8 cellular contexts compared by ENCODE assay signal in genomic region chr12:6376079-6376941, GRCh38. TPM values are rescaled to one million over a fixed set of nuclear protein-coding genes. Genes with fewer than 3 reads are reported as not detected.
DNase-seq lines count a peak whose midpoint lies in the region; ATAC-seq and TF ChIP-seq lines count a peak whose summit lies in the region.

No MANE protein-coding gene starts in this region.

- peak in 1 of 2 donors; percentile 94 for TF ChIP-seq POLR2A in thyroid gland (IDR thresholded peaks at IDR 0.05)

- ATAC-seq in left colon, result peak; percentile 42
- no peak for ATAC-seq in GM18870 (IDR thresholded peaks at IDR 0.05; ENCODE audit: unreplicated experiment)

- intact Hi-C loops in Caco-2 (cut with micrococcal nuclease; ENCODE audit: unreplicated experiment) (loop anchor here (1.0 to 10.0 kb wide), 5 partner anchors 8 to 302 kb away; partner anchors contain the start of genes LTBR and PLEKHG6), MCF 10A (cut with micrococcal nuclease) (loop anchor here (2.0 kb wide), 1 partner anchor 54 kb away; no protein-coding TSS in a partner anchor), left colon (cut with DNase I, micrococcal nuclease) (no loop called here), thyroid gland (cut with DNase I) (no loop called here)

- H3K27ac ChIP-seq in thyroid gland, result peak overlapping the region; percentile 97 to 99 (median 97)

- H3K4me3 ChIP-seq in Caco-2 (ENCODE audit: low read depth, low read length), result no peak overlapping the region
- H3K4me3 ChIP-seq in thyroid gland (replicated peaks in 1 of 3), result peak overlapping the region in 1 of 3 donors; percentile 10

- no peaks in the 10 kb centered on the region for H3K27me3 Mint-ChIP-seq in Caco-2 (ENCODE audit: insufficient read depth, unreplicated experiment)
- H3K27me3 Mint-ChIP-seq in MCF 10A (ENCODE audit: insufficient read depth, unreplicated experiment), result no peaks in the 10 kb centered on the region

- H3K4me1 ChIP-seq in Caco-2 (peaks cover 68% of the 10 kb centered on the region), thyroid gland (peaks cover 48 to 80% of the 10 kb centered on the region in 2 donors)

- no peaks in the 10 kb centered on the region for H3K9me3 ChIP-seq in Caco-2
- no peaks in the 10 kb centered on the region for H3K9me3 ChIP-seq in thyroid gland

- TF ChIP-seq CTCF in Caco-2 (IDR thresholded peaks at IDR 0.05; ENCODE audit: insufficient read depth in 1 of 2, low read depth in 1 of 2, low read length in 1 of 2, severe bottlenecking in 1 of 2, unreplicated experiment in 1 of 2) (peak; percentile 69 to 71), MCF 10A (IDR thresholded peaks at IDR 0.05; ENCODE audit: unreplicated experiment) (no peak), thyroid gland (IDR thresholded peaks at IDR 0.05) (peak in 4 of 6 experiments; percentile 22 to 45 (median 30))

- H3K36me3 Mint-ChIP-seq in Caco-2 (ENCODE audit: insufficient read depth, unreplicated experiment) (peaks cover 14% of the 10 kb centered on the region), MCF 10A (ENCODE audit: insufficient read depth, unreplicated experiment) (peaks cover 27% of the 10 kb centered on the region)

- H3K36me3 ChIP-seq in Caco-2 (ENCODE audit: control insufficient read depth, insufficient read depth, low read length), result no peaks in the 10 kb centered on the region
- no peaks in the 10 kb centered on the region for H3K36me3 ChIP-seq in thyroid gland

- POLR2A ChIA-PET in Caco-2 (lab: Charles Lee) (interaction anchor here (0.6 to 2.0 kb wide), 3 partner anchors 34 to 1393 kb away, joined by 3 to 9 read pairs (median 3); partner anchors contain the start of gene TNFRSF1A), MCF 10A (lab: Yijun Ruan, JAX) (interaction anchor here (0.8 to 16.5 kb wide), 21 partner anchors 7 to 283 kb away, joined by 3 to 739 read pairs (median 6); partner anchors contain the start of genes GAPDH, LTBR, MRPL51 and TNFRSF1A)

- H3K27me3 ChIP-seq in Caco-2 (replicated peaks; ENCODE audit: control insufficient read depth, insufficient read depth, low read length) (no peaks in the 10 kb centered on the region), thyroid gland (no peaks in the 10 kb centered on the region)

- WGBS in thyroid gland, 2 donors, result 22 to 30% methylated on average over 20 of the region's 20 CpGs

- in situ Hi-C loops in KBM-7 (cut with MboI; ENCODE audit: low pct_unique_long_range_greater_than_20kb, low sequenced_read_pairs), result no loop called here

- DNase-seq in Caco-2, result peak; percentile 88 to 89
- DNase-seq in KBM-7, result peak; percentile 72
- peak; percentile 97 for DNase-seq in MCF 10A (ENCODE audit: unreplicated experiment)
- peak; percentile 66 to 88 for DNase-seq in left colon
- DNase-seq in thyroid gland, result peak; percentile 98
- DNase-seq in dedifferentiated amniotic fluid mesenchymal stem cell (ENCODE audit: extremely low spot score), result no peak
- DNase-seq in cerebellar cortex (ENCODE audit: low spot score), result no peak

- no TSS peak for BruUV-seq in Caco-2 (replicated peaks; lab: Mats Ljungman, UMichigan)
- TSS peak; percentile 34 for BruUV-seq in MCF 10A (replicated peaks; lab: Mats Ljungman, UMichigan)

- H3K4me3 Mint-ChIP-seq in Caco-2 (ENCODE audit: unreplicated experiment) (peak overlapping the region; percentile 72), MCF 10A (ENCODE audit: unreplicated experiment) (peak overlapping the region; percentile 89)

- H3K27ac Mint-ChIP-seq in Caco-2 (ENCODE audit: unreplicated experiment) (peak overlapping the region; percentile 94), MCF 10A (ENCODE audit: low read depth, unreplicated experiment) (peak overlapping the region; percentile 97)

- H3K9me3 Mint-ChIP-seq in Caco-2 (ENCODE audit: unreplicated experiment) (no peaks in the 10 kb centered on the region), MCF 10A (ENCODE audit: unreplicated experiment) (no peaks in the 10 kb centered on the region)

- H3K4me1 Mint-ChIP-seq in Caco-2 (ENCODE audit: low read depth, unreplicated experiment), result peaks cover 50% of the 10 kb centered on the region
- peaks cover 56% of the 10 kb centered on the region for H3K4me1 Mint-ChIP-seq in MCF 10A (ENCODE audit: insufficient read depth, unreplicated experiment)

- CTCF ChIA-PET in Caco-2 (lab: Charles Lee) (interaction anchor here (0.6 to 1.4 kb wide), 6 partner anchors 13 to 89 kb away, joined by 3 to 6 read pairs (median 4); no protein-coding TSS in a partner anchor), MCF 10A (lab: Yijun Ruan, JAX) (interaction anchor here (0.6 to 1.7 kb wide), 8 partner anchors 16 to 214 kb away, joined by 3 to 4 read pairs (median 4); partner anchors contain the start of gene TNFRSF1A)

RNA-seq across cellular contexts. Expression of gene SCNN1A, which starts 0.9 kb away (rescaled TPM):
- total RNA-seq in Caco-2 (2022), result 52.6 and 53.5 TPM in 2 replicates
- 136 and 139 TPM in 2 replicates for total RNA-seq in MCF 10A (2022)
- 100 to 1,000 TPM; 289 to 459 TPM for total RNA-seq in left colon
- total RNA-seq in thyroid gland, result 100 to 1,000 TPM; 229 to 449 (median 336) TPM

RNA-seq across cellular contexts. Expression of gene LTBR, which starts 7.7 kb away (rescaled TPM):
- 194 and 197 TPM in 2 replicates for total RNA-seq in Caco-2 (2022)
- total RNA-seq in MCF 10A (2022), result 158 and 169 TPM in 2 replicates
- total RNA-seq in left colon, result 100 to 1,000 TPM; 120 to 129 TPM
- total RNA-seq in thyroid gland, result 100 to 1,000 TPM; 152 to 215 (median 178) TPM

RNA-seq across cellular contexts. Expression of gene TNFRSF1A, which starts 34.4 kb away (rescaled TPM):
- total RNA-seq in Caco-2 (2022) (79.0 and 79.4 TPM in 2 replicates), MCF 10A (2022) (103 and 110 TPM in 2 replicates), left colon (100 to 1,000 TPM; 140 to 170 TPM), thyroid gland (100 to 1,000 TPM; 131 to 185 (median 150) TPM)

Comparison
In these comparisons a context has a peak if more than half of its experiments do, and no peak if none do; other contexts are left out.
1. DNase-seq: peak in Caco-2 (2 of 2), KBM-7 (single experiment), MCF 10A (single experiment), left colon (2 of 2) and thyroid gland (2 of 2); none in dedifferentiated amniotic fluid mesenchymal stem cell (single experiment) and cerebellar cortex (single experiment).
2. intact Hi-C loops: an anchor here in Caco-2 (1.0 to 10.0 kb wide) and MCF 10A (2.0 kb wide); none called in left colon and thyroid gland.